ENCODE assay signal across 10 cellular contexts in genomic region chrX:143632625-143633387, GRCh38. TPM values are rescaled to one million over a fixed set of nuclear protein-coding genes. Genes with fewer than 3 reads are reported as not detected.
A peak's percentile ranks its signal among the peaks of the same experiment; 100 is the strongest.
DNase-seq lines count a peak whose midpoint lies in the region; ATAC-seq and TF ChIP-seq lines count a peak whose summit lies in the region.
"Had no signal": no experiment of that assay in that cellular context is flagged by ENCODE, and none has a peak within 500 bp of the region (broad histone marks: within the 10 kb centered on the region; RNA-seq: fewer than 3 reads in every experiment).

No MANE protein-coding gene starts in this region.

- DNase-seq in GDM1 (lab: John Stamatoyannopoulos, UW) = peak; percentile 0
- peak; percentile 77 for DNase-seq in LHCN-M2 (ENCODE audit: low read depth)
- DNase-seq in dorsolateral prefrontal cortex = no peak
- no peak for DNase-seq in thyroid gland
- no peak for DNase-seq in stimulated activated CD4-positive, alpha-beta T cell treated with anti-CD3 and anti-CD28 coated beads, Interleukin-1b, Interleukin-23, amount 100 ng/mL, for 48 hours
- DNase-seq: NCI-H524 treated with DMSO at 0.1 percent for 48 hours had no signal

- no peaks in the 10 kb centered on the region for H3K4me1 ChIP-seq in thyroid gland
- H3K4me1 ChIP-seq: pancreas had no signal

- H3K27ac ChIP-seq in dorsolateral prefrontal cortex (peak overlapping the region in 33 of 59 donors; percentile 0 to 80 (median 61)), thyroid gland (no peak overlapping the region)
- H3K27ac ChIP-seq: pancreas had no signal

- peak overlapping the region; percentile 86 to 95 (median 89) for H3K4me3 Mint-ChIP-seq in nephron

- peaks cover 0 to 73% (median 41%) of the 10 kb centered on the region in 45 donors for H3K27me3 ChIP-seq in dorsolateral prefrontal cortex
- H3K27me3 ChIP-seq in thyroid gland = peaks cover 4% of the 10 kb centered on the region

- peak overlapping the region; percentile 34 to 87 (median 71) for H3K27ac Mint-ChIP-seq in nephron

- no peaks in the 10 kb centered on the region for H3K9me3 ChIP-seq in thyroid gland
- H3K9me3 ChIP-seq: pancreas had no signal

- no peak for TF ChIP-seq POLR2A in thyroid gland (IDR thresholded peaks at IDR 0.05)

- H3K27me3 Mint-ChIP-seq in nephron (ENCODE audit: low read depth) = peaks cover 7% of the 10 kb centered on the region

- H3K4me3 ChIP-seq in dorsolateral prefrontal cortex (peak overlapping the region in 58 of 59 donors; percentile 33 to 70 (median 54)), thyroid gland (replicated peaks in 1 of 3) (no peak overlapping the region)

- peaks cover 12% of the 10 kb centered on the region for H3K9me3 Mint-ChIP-seq in nephron

- H3K36me3 ChIP-seq in thyroid gland = no peaks in the 10 kb centered on the region
- H3K36me3 ChIP-seq: pancreas had no signal

- 40 to 46% methylated on average over 7 of the region's 7 CpGs for WGBS in thyroid gland, 2 donors

- peaks cover 10% of the 10 kb centered on the region for H3K36me3 Mint-ChIP-seq in nephron (ENCODE audit: low read depth)

- ATAC-seq in GM21528 (IDR thresholded peaks at IDR 0.05; ENCODE audit: low FRiP score, unreplicated experiment) (no peak), HG03378 (IDR thresholded peaks at IDR 0.05; ENCODE audit: unreplicated experiment) (no peak)

- intact Hi-C loops in dorsolateral prefrontal cortex (cut with DNase I) (no loop called here), thyroid gland (cut with DNase I) (no loop called here)

- TF ChIP-seq CTCF in dorsolateral prefrontal cortex (IDR thresholded peaks at IDR 0.05 in 54 of 56, conservative IDR thresholded peaks at IDR 0.05 in 2 of 56; ENCODE audit: low read depth in 1 of 56, partially characterized antibody in 56 of 56) = no peak
- no peak for TF ChIP-seq CTCF in nephron (IDR thresholded peaks at IDR 0.05; ENCODE audit: unreplicated experiment in 3 of 3)
- no peak for TF ChIP-seq CTCF in thyroid gland (IDR thresholded peaks at IDR 0.05)

- H3K4me1 Mint-ChIP-seq in nephron = peaks cover 5% of the 10 kb centered on the region

RNA-seq across cellular contexts. Expression of gene SLITRK4, which starts 3.1 kb away (rescaled TPM):
- total RNA-seq in LHCN-M2 (2014; rRNA removed) (3.0 and 5.6 TPM in 2 replicates), dorsolateral prefrontal cortex (10 to 100 TPM; 10.1 to 65.4 (median 40.5) TPM), thyroid gland (1 to 10 TPM; 1.0 to 3.2 (median 2.4) TPM)
- polyA plus RNA-seq in LHCN-M2 (2012) = 3.1 TPM

Comparison
In these comparisons a context has a peak if more than half of its experiments do, and no peak if none do; other contexts are left out.
1. DNase-seq: peak in GDM1 (single experiment) and LHCN-M2 (single experiment); none in dorsolateral prefrontal cortex (0 of 10), thyroid gland (0 of 2) and stimulated activated CD4-positive, alpha-beta T cell treated with anti-CD3 and anti-CD28 coated beads, Interleukin-1b, Interleukin-23, amount 100 ng/mL, for 48 hours (single experiment).
2. H3K27ac ChIP-seq: peak in dorsolateral prefrontal cortex (33 of 59); none in thyroid gland (0 of 3).
3. H3K4me3 ChIP-seq: peak in dorsolateral prefrontal cortex (58 of 59); none in thyroid gland (0 of 3).